ENCODE assay signal across 1 cellular context in the genomic region with DNA sequence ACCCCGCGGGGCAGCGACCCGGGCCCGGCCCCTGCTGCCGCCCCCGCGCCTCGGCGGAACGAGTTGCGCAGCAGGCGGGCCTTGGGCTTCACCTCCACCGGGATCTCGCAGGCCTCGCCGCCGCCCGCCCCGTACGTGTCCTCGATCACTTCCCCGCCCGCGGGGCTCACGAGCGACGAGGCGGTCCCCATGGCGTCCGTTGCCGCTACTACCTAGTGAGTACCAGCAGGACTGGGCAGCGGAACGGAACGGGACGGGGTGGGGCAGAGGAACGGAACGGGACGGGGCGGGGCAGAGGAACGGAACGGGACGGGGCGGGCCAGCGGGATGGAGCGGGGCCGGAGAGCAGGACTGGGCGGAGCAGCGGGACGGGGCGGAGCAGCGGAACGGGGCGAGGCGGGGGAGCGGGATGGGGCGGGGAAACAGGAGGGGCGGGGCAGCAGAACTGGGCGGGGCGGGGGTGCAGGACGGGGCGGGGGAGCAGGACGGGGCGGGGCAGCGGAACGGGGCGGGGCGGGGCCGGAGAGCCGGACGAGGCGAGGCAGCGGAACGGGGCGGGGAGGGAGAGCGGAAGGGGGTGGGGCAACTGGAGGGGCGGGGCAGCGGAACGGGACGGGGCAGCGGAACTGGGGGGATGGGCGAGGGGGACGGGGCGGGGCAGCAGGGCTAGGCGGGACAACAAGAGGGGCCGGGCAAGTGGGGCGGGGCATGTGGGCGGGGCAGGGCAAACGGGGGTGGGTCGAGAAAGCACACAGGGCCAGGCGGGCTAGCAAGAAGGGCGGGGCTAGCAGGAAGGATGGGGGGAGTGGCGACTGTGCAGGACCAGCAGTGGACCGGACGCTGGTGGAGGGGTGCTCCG.
TF ChIP-seq lines count a peak whose summit lies in the region.

A gene with protein sequence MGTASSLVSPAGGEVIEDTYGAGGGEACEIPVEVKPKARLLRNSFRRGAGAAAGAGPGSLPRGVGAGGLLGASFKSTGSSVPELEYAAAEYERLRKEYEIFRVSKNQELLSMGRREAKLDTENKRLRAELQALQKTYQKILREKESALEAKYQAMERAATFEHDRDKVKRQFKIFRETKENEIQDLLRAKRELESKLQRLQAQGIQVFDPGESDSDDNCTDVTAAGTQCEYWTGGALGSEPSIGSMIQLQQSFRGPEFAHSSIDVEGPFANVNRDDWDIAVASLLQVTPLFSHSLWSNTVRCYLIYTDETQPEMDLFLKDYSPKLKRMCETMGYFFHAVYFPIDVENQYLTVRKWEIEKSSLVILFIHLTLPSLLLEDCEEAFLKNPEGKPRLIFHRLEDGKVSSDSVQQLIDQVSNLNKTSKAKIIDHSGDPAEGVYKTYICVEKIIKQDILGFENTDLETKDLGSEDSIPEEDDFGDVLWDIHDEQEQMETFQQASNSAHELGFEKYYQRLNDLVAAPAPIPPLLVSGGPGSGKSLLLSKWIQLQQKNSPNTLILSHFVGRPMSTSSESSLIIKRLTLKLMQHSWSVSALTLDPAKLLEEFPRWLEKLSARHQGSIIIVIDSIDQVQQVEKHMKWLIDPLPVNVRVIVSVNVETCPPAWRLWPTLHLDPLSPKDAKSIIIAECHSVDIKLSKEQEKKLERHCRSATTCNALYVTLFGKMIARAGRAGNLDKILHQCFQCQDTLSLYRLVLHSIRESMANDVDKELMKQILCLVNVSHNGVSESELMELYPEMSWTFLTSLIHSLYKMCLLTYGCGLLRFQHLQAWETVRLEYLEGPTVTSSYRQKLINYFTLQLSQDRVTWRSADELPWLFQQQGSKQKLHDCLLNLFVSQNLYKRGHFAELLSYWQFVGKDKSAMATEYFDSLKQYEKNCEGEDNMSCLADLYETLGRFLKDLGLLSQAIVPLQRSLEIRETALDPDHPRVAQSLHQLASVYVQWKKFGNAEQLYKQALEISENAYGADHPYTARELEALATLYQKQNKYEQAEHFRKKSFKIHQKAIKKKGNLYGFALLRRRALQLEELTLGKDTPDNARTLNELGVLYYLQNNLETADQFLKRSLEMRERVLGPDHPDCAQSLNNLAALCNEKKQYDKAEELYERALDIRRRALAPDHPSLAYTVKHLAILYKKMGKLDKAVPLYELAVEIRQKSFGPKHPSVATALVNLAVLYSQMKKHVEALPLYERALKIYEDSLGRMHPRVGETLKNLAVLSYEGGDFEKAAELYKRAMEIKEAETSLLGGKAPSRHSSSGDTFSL (N-terminal part only) (minus strand): TSS at position 245 of the 859 bp plus-strand sequence. CDS start 54 bp downstream, at position 191.

TF ChIP-seq in liver, 16 proteins besides CTCF, POLR2A, EP300 and RAD21 (continued from another document):
- TF ChIP-seq REST (IDR thresholded peaks at IDR 0.05), result peak; percentile 26
- TF ChIP-seq JUND (IDR thresholded peaks at IDR 0.05), result no peak
- TF ChIP-seq HNF4A (conservative IDR thresholded peaks at IDR 0.05), result peak in 1 of 2 donors; percentile 14
- no peak for TF ChIP-seq HNF4G (IDR thresholded peaks at IDR 0.05)
- no peak for TF ChIP-seq EGR1 (IDR thresholded peaks at IDR 0.05; ENCODE audit: low read depth in 2 of 2)
- TF ChIP-seq MAX (IDR thresholded peaks at IDR 0.05), result no peak
- TF ChIP-seq FOXA1 (IDR thresholded peaks at IDR 0.05), result no peak
